20 cellular contexts compared by ENCODE assay signal in genomic region chr2:130790808-130791616, GRCh38. TPM values are rescaled to one million over a fixed set of nuclear protein-coding genes. Genes with fewer than 3 reads are reported as not detected.
DNase-seq lines count a peak whose midpoint lies in the region; FAIRE-seq and TF ChIP-seq lines count a peak whose summit lies in the region.
"Had no signal": no experiment of that assay in that cellular context is flagged by ENCODE, and none has a peak within 500 bp of the region (broad histone marks: within the 10 kb centered on the region; RNA-seq: fewer than 3 reads in every experiment).

No MANE protein-coding gene starts in this region.

- H3K4me1 ChIP-seq in thyroid gland = peaks cover 0 to under 1% of the 10 kb centered on the region in 2 donors

- H3K27ac ChIP-seq in thyroid gland = peak overlapping the region in 2 of 3 donors; percentile 20 to 31
- H3K27ac ChIP-seq: 22Rv1; BLaER1 treated with 17β-estradiol and CSF1 and Interleukin-3, amounts not matched to agents 10 nM and 100 nM had no signal

- H3K4me3 Mint-ChIP-seq in osteocyte (ENCODE audit: unreplicated experiment) = no peak overlapping the region
- H3K4me3 Mint-ChIP-seq: CD8-positive, alpha-beta memory T cell had no signal

- no peak for TF ChIP-seq POLR2A in thyroid gland (IDR thresholded peaks at IDR 0.05)

- no peak for FAIRE-seq in GM19239 (lab: Jason Lieb, UNC)
- FAIRE-seq: HepG2 had no signal

- H3K27ac Mint-ChIP-seq in osteocyte (ENCODE audit: unreplicated experiment) = no peak overlapping the region

- peak; percentile 70 for DNase-seq in DMS53 (lab: John Stamatoyannopoulos, UW)
- DNase-seq in DMS53 treated with DMSO at 0.1 percent for 48 hours (lab: John Stamatoyannopoulos, UW; ENCODE audit: unreplicated experiment) = no peak
- peak in 39 of 42 donors; percentile 19 to 90 (median 68) for DNase-seq in head of caudate nucleus
- DNase-seq in osteocyte (ENCODE audit: extremely low spot score, unreplicated experiment) = peak; percentile 77
- no peak for DNase-seq in thyroid gland
- DNase-seq in GM19239 (ENCODE audit: insufficient read length, low spot score) = no peak
- DNase-seq in AG08395 (ENCODE audit: low spot score) = no peak
- no peak for DNase-seq in hepatic stellate cell (ENCODE audit: low spot score)
- DNase-seq: CD8-positive, alpha-beta memory T cell; GF-D8; KG1; NCI-H1092 treated with DMSO at 0.1 percent for 48 hours; NCI-H187; NCI-H345; SIG-M5 had no signal

- no peaks in the 10 kb centered on the region for H3K9me3 ChIP-seq in thyroid gland
- H3K9me3 ChIP-seq: BLaER1 treated with 17β-estradiol and CSF1 and Interleukin-3, amounts not matched to agents 10 nM and 100 nM had no signal

- intact Hi-C loops in head of caudate nucleus (cut with DNase I) = no loop called here
- intact Hi-C loops in thyroid gland (cut with DNase I) = no loop called here

- H3K4me3 ChIP-seq in thyroid gland (replicated peaks in 1 of 3) = no peak overlapping the region
- H3K4me3 ChIP-seq: BLaER1 treated with 17β-estradiol and CSF1 and Interleukin-3, amounts not matched to agents 10 nM and 100 nM had no signal

- H3K27me3 Mint-ChIP-seq in osteocyte (ENCODE audit: unreplicated experiment) = peaks cover 9% of the 10 kb centered on the region

- H3K36me3 ChIP-seq in thyroid gland = no peaks in the 10 kb centered on the region
- H3K36me3 ChIP-seq: BLaER1 treated with 17β-estradiol and CSF1 and Interleukin-3, amounts not matched to agents 10 nM and 100 nM had no signal

- H3K4me1 Mint-ChIP-seq in osteocyte (ENCODE audit: unreplicated experiment) = no peaks in the 10 kb centered on the region
- H3K4me1 Mint-ChIP-seq: CD8-positive, alpha-beta memory T cell had no signal

- WGBS in thyroid gland, 2 donors = 62 to 69% methylated on average over 9 of the region's 9 CpGs

- TF ChIP-seq CTCF in osteocyte (IDR thresholded peaks at IDR 0.05) (no peak), thyroid gland (IDR thresholded peaks at IDR 0.05) (no peak)

- H3K9me3 Mint-ChIP-seq in osteocyte (ENCODE audit: unreplicated experiment) = no peaks in the 10 kb centered on the region
- H3K9me3 Mint-ChIP-seq: CD8-positive, alpha-beta memory T cell had no signal

- no peaks in the 10 kb centered on the region for H3K27me3 ChIP-seq in thyroid gland
- H3K27me3 ChIP-seq: BLaER1 treated with 17β-estradiol and CSF1 and Interleukin-3, amounts not matched to agents 10 nM and 100 nM had no signal

- H3K36me3 Mint-ChIP-seq in osteocyte (ENCODE audit: unreplicated experiment) = no peaks in the 10 kb centered on the region
- H3K36me3 Mint-ChIP-seq: CD8-positive, alpha-beta memory T cell had no signal

RNA-seq across cellular contexts. Expression of gene AMER3, which starts 35.7 kb away (rescaled TPM):
- total RNA-seq in osteocyte (not detected in 2 replicates), thyroid gland (under 1 TPM in 1 of 4 donors, not detected in 3; 0.08 TPM)
- total RNA-seq: CD8-positive, alpha-beta memory T cell; Daoy; H4; HepG2 had no signal

RNA-seq across cellular contexts. Expression of gene ARHGEF4, which starts 45.7 kb away (rescaled TPM):
- total RNA-seq in osteocyte = 2.6 and 3.2 TPM in 2 replicates
- total RNA-seq in thyroid gland = 10 to 100 TPM; 15.6 to 24.3 (median 22.5) TPM

Comparison
In these comparisons a context has a peak if more than half of its experiments do, and no peak if none do; other contexts are left out.
1. DNase-seq: peak in DMS53 (single experiment), head of caudate nucleus (39 of 42) and osteocyte (single experiment); none in DMS53 treated with DMSO at 0.1 percent for 48 hours (single experiment), thyroid gland (0 of 2), GM19239 (single experiment), AG08395 (single experiment) and hepatic stellate cell (single experiment).